In the genomic region with DNA sequence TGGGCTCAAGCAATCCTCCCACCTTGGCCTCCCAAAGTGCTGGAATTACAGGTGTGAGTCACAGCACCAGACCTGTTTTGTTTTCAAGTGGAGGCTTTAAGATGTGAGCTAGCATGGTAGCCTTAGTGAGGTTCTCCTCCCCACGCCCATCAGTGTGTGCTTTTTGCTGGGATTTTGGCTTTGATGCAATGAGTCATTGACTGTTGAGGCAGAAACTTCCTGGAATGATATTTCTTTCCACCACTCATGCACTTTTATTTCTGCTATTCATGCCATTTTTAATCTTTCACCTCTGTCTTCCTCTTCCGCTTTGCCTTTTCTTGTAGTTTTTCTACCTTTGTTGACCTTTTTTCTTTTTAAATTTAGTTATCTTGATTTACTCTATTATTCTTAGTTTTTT, we compare ENCODE assay signal across 13 cellular contexts. TPM values are rescaled to one million over a fixed set of nuclear protein-coding genes. Genes with fewer than 3 reads are reported as not detected.
DNase-seq lines count a peak whose midpoint lies in the region; ATAC-seq, FAIRE-seq and TF ChIP-seq lines count a peak whose summit lies in the region.
"Had no signal": no experiment of that assay in that cellular context is flagged by ENCODE, and none has a peak within 500 bp of the region (broad histone marks: within the 10 kb centered on the region; RNA-seq: fewer than 3 reads in every experiment).

No MANE protein-coding gene starts in this region.

- H3K79me2 ChIP-seq in KMS-11 (ENCODE audit: insufficient read depth, low read depth), result peaks cover 33% of the 10 kb centered on the region

- intact Hi-C loops in CD14-positive monocyte (cut with micrococcal nuclease), result loop anchor here in 1 of 2 donors (5.0 to 10.0 kb wide), 4 partner anchors 126 to 623 kb away; partner anchors contain the start of gene SYK
- intact Hi-C loops in heart right ventricle (cut with DNase I), result loop anchor here in 8 of 10 donors (2.0 to 10.0 kb wide), 12 partner anchors 54 to 511 kb away; no protein-coding TSS in a partner anchor
- intact Hi-C loops in CD8-positive, alpha-beta T cell (cut with DNase I, micrococcal nuclease), result loop anchor here (2.0 to 10.0 kb wide), 9 partner anchors 233 to 1823 kb away; partner anchors contain the start of genes GADD45G (in 1 of the 2) and SPTLC1 (in 1 of the 2)

- H3K27me3 Mint-ChIP-seq in CD14-positive monocyte (ENCODE audit: low read depth in 3 of 3), result peaks cover 0 to 12% (median 8%) of the 10 kb centered on the region in 3 donors
- H3K27me3 Mint-ChIP-seq in CD8-positive, alpha-beta T cell (ENCODE audit: low read depth), result no peaks in the 10 kb centered on the region

- H3K9ac ChIP-seq in KMS-11, result peak overlapping the region; percentile 58

- no peaks in the 10 kb centered on the region for H3K36me3 ChIP-seq in KMS-11 (ENCODE audit: insufficient read depth)
- no peaks in the 10 kb centered on the region for H3K36me3 ChIP-seq in bronchial epithelial cell (ENCODE audit: control insufficient read depth, insufficient read depth, low read length)
- H3K36me3 ChIP-seq in heart right ventricle, result no peaks in the 10 kb centered on the region
- H3K36me3 ChIP-seq in CD8-positive, alpha-beta T cell (ENCODE audit: insufficient read depth, low read length), result no peaks in the 10 kb centered on the region

- ATAC-seq in HG02798 (IDR thresholded peaks at IDR 0.05; ENCODE audit: poor library complexity, unreplicated experiment) (no peak), heart right ventricle (no peak)
- ATAC-seq in CD8-positive, alpha-beta T cell, result no peak

- H3K27ac ChIP-seq in KMS-11, result peak overlapping the region; percentile 95
- H3K27ac ChIP-seq in heart right ventricle, result peak overlapping the region in 1 of 10 donors; percentile 71
- H3K27ac ChIP-seq in CD8-positive, alpha-beta T cell (ENCODE audit: low read depth, low read length), result no peak overlapping the region

- peaks cover 82% of the 10 kb centered on the region for H3K4me1 ChIP-seq in KMS-11 (ENCODE audit: low read depth, poor library complexity, severe bottlenecking)
- H3K4me1 ChIP-seq in heart right ventricle, result peaks cover 0 to 46% (median 8%) of the 10 kb centered on the region in 9 donors
- peaks cover 13% of the 10 kb centered on the region for H3K4me1 ChIP-seq in CD8-positive, alpha-beta T cell (ENCODE audit: insufficient read depth, low read length)

- POLR2A ChIA-PET in CD8-positive, alpha-beta T cell (lab: Charles Lee), result interaction anchor here (1.6 kb wide), 1 partner anchor 17 kb away, joined by 4 read pairs; no protein-coding TSS in a partner anchor

- CTCF ChIA-PET in CD8-positive, alpha-beta T cell (lab: Charles Lee), result interaction anchor here (1.4 to 6.7 kb wide), 4 partner anchors 386 to 513 kb away, joined by 3 to 85 read pairs (median 12); no protein-coding TSS in a partner anchor

- peak overlapping the region in 1 of 2 donors; percentile 1 for H3K4me3 Mint-ChIP-seq in CD14-positive monocyte
- no peak overlapping the region for H3K4me3 Mint-ChIP-seq in CD8-positive, alpha-beta T cell
- H3K4me3 Mint-ChIP-seq: activated T-cell treated with anti-CD3 and anti-CD28 coated beads, Interleukin-2, amount 50 U/mL, for 24 hours had no signal

- no peak overlapping the region for H3K4me3 ChIP-seq in KMS-11 (IDR thresholded peaks at IDR 0.05; ENCODE audit: insufficient read depth, low read depth, low read length)
- no peak overlapping the region for H3K4me3 ChIP-seq in bronchial epithelial cell (ENCODE audit: low read depth, low read length)
- no peak overlapping the region for H3K4me3 ChIP-seq in heart right ventricle
- H3K4me3 ChIP-seq in CD8-positive, alpha-beta T cell (ENCODE audit: low read depth, low read length), result no peak overlapping the region

- H2AFZ ChIP-seq in KMS-11 (ENCODE audit: low read depth), result no peak overlapping the region

- peaks cover 3 to 4% of the 10 kb centered on the region in 2 donors for H3K36me3 Mint-ChIP-seq in CD14-positive monocyte
- peaks cover 2% of the 10 kb centered on the region for H3K36me3 Mint-ChIP-seq in CD8-positive, alpha-beta T cell

- peak overlapping the region; percentile 99 for H3K4me2 ChIP-seq in KMS-11

- peak overlapping the region; percentile 51 to 86 (median 85) for H3K27ac Mint-ChIP-seq in CD14-positive monocyte
- no peak overlapping the region for H3K27ac Mint-ChIP-seq in CD8-positive, alpha-beta T cell
- H3K27ac Mint-ChIP-seq: activated T-cell treated with anti-CD3 and anti-CD28 coated beads, Interleukin-2, amount 50 U/mL, for 24 hours had no signal

- H3K27me3 ChIP-seq in KMS-11 (ENCODE audit: insufficient read depth, low read depth) (no peaks in the 10 kb centered on the region), bronchial epithelial cell (ENCODE audit: control insufficient read depth, insufficient read depth, low read length) (no peaks in the 10 kb centered on the region), heart right ventricle (no peaks in the 10 kb centered on the region)
- H3K27me3 ChIP-seq in CD8-positive, alpha-beta T cell (ENCODE audit: insufficient read depth, low read length), result no peaks in the 10 kb centered on the region

- no peak for TF ChIP-seq CTCF in CD14-positive monocyte (IDR thresholded peaks at IDR 0.05)
- no peak for TF ChIP-seq CTCF in KMS-11 (conservative IDR thresholded peaks at IDR 0.05; ENCODE audit: low read depth, low read length)
- no peak for TF ChIP-seq CTCF in bronchial epithelial cell (IDR thresholded peaks at IDR 0.05; ENCODE audit: insufficient read depth, low read length, severe bottlenecking)
- no peak for TF ChIP-seq CTCF in heart right ventricle (IDR thresholded peaks at IDR 0.05)
- no peak for TF ChIP-seq CTCF in CD8-positive, alpha-beta T cell (IDR thresholded peaks at IDR 0.05)

- peaks cover 48% of the 10 kb centered on the region for H3K4me1 Mint-ChIP-seq in CD14-positive monocyte
- H3K4me1 Mint-ChIP-seq in CD8-positive, alpha-beta T cell (ENCODE audit: low read depth), result peaks cover 23% of the 10 kb centered on the region

- DNase-seq in CD14-positive monocyte (ENCODE audit: low spot score), result no peak
- DNase-seq in bronchial epithelial cell (ENCODE audit: low read depth), result peak; percentile 88
- peak; percentile 14 for DNase-seq in myocyte (ENCODE audit: low read depth)
- no peak for DNase-seq in heart right ventricle
- no peak for DNase-seq in CD8-positive, alpha-beta T cell
- no peak for DNase-seq in GDM1 (lab: John Stamatoyannopoulos, UW)
- DNase-seq: activated T-cell treated with anti-CD3 and anti-CD28 coated beads, Interleukin-2, amount 50 U/mL, for 24 hours; NCI-H146; T1000 had no signal

- H3K9me3 ChIP-seq in heart right ventricle, result no peaks in the 10 kb centered on the region
- H3K9me3 ChIP-seq in CD8-positive, alpha-beta T cell (ENCODE audit: low read length), result no peaks in the 10 kb centered on the region

- H4K20me1 ChIP-seq in KMS-11 (ENCODE audit: insufficient read depth), result no peaks in the 10 kb centered on the region

- H3K9me3 Mint-ChIP-seq in CD14-positive monocyte, result peaks cover 0 to 6% (median 1%) of the 10 kb centered on the region in 7 donors
- H3K9me3 Mint-ChIP-seq in CD8-positive, alpha-beta T cell, result no peaks in the 10 kb centered on the region
- H3K9me3 Mint-ChIP-seq: activated T-cell treated with anti-CD3 and anti-CD28 coated beads, Interleukin-2, amount 50 U/mL, for 24 hours had no signal

- WGBS in heart right ventricle, 2 donors, result 79 to 83% methylated on average over 2 of the region's 2 CpGs

- no peak for FAIRE-seq in bronchial epithelial cell (lab: Jason Lieb, UNC)
- FAIRE-seq: D721Med, GM12892 had no signal

RNA-seq across cellular contexts. Expression of gene NFIL3, which starts 4.2 kb away (rescaled TPM):
- polyA plus RNA-seq in CD14-positive monocyte, result 10 to 100 TPM; 18.6 to 64.0 TPM
- 31.3 and 35.3 TPM in 2 replicates for total RNA-seq in bronchial epithelial cell
- total RNA-seq in myocyte, result 3.2 and 11.4 TPM in 2 replicates
- 11.0 TPM for polyA plus RNA-seq in myocyte (2012)
- total RNA-seq in heart right ventricle, result 10 to 100 TPM; 18.6 to 88.0 (median 30.5) TPM
- 10 to 100 TPM; 10.8 to 24.7 TPM for polyA plus RNA-seq in heart right ventricle
- total RNA-seq in CD8-positive, alpha-beta T cell, result 10 to 100 TPM; 42.9 to 43.1 TPM

Comparison
In these comparisons a context has a peak if more than half of its experiments do, and no peak if none do; other contexts are left out.
1. DNase-seq: peak in bronchial epithelial cell (single experiment) and myocyte (single experiment); none in CD14-positive monocyte (single experiment), heart right ventricle (0 of 2), CD8-positive, alpha-beta T cell (0 of 7) and GDM1 (single experiment).